ENCODE assay signal across 24 cellular contexts in the genomic region with DNA sequence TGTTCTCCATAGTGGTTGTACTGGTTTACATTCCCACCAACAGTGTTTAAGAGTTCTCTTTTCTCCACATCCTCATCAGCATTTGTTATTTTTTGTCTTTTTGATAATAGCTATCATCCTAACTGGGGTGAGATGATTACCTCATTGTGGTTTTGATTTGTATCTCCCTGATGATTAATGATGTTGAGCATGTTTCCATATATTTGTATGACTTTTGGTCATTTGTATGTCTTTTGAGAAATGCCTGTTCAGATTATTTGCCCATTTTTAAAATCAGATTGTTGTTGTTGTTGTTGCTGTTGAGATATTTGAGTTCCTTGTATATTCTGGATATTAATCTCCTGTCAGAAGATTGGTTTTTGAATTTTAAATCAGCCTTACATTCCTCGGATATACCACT.
"Had no signal": no experiment of that assay in that cellular context is flagged by ENCODE, and none has a peak within 500 bp of the region (broad histone marks: within the 10 kb centered on the region; RNA-seq: fewer than 3 reads in every experiment).

No MANE protein-coding gene starts in this region.

- FAIRE-seq: endothelial cell of umbilical vein, keratinocyte had no signal

- DNase-seq: dermis blood vessel endothelial cell; effector memory CD4-positive, alpha-beta T cell; glutamatergic neuron; heart right ventricle; hippocampal formation; left ventricle myocardium superior; lower lobe of right lung; natural killer cell; occipital lobe; ovary; posterior cingulate gyrus; psoas muscle; right cardiac atrium; sigmoid colon; stimulated activated CD4-positive, alpha-beta T cell treated with anti-CD3 and anti-CD28 coated beads, Interleukin-2, amount 100 ng/mL, for 24 hours; stimulated activated CD4-positive, alpha-beta T cell treated with anti-CD3 and anti-CD28 coated beads, Interleukin-4, amount 100 ng/mL, for 24 hours; stimulated activated naive CD4-positive, alpha-beta T cell treated with Interleukin-2 at 50 U/mL for 16 hours; stomach; thyroid gland had no signal

- H3K27me3 ChIP-seq: esophagus muscularis mucosa, foreskin keratinocyte, heart right ventricle, ovary, sigmoid colon, stomach, thyroid gland had no signal

- H3K4me1 ChIP-seq: foreskin keratinocyte had no signal

- H3K36me3 ChIP-seq: esophagus muscularis mucosa, heart right ventricle, lower lobe of right lung, ovary, sigmoid colon, stomach, thyroid gland had no signal

- H3K27ac ChIP-seq: coronary artery, esophagus muscularis mucosa, foreskin keratinocyte, heart right ventricle, lower lobe of right lung, ovary, psoas muscle, sigmoid colon, stomach, thyroid gland had no signal

- H3K9me3 ChIP-seq: esophagus muscularis mucosa, ovary, psoas muscle, sigmoid colon, stomach had no signal

- H3K4me3 ChIP-seq: coronary artery, esophagus muscularis mucosa, heart right ventricle, lower lobe of right lung, ovary, psoas muscle, sigmoid colon, stomach, thyroid gland had no signal
